Comparison of ENCODE assay signal across 1 cellular context in genomic region chr12:117120787-117121186, GRCh38.
TF ChIP-seq lines count a peak whose summit lies in the region.

No MANE protein-coding gene starts in this region.

TF ChIP-seq in GM23338, 12 proteins besides CTCF, POLR2A, EP300 and RAD21 (continued from another document):
- TF ChIP-seq ZNF462 (CRISPR knock-in tag; IDR thresholded peaks at IDR 0.05) (no peak), EZH2 (IDR thresholded peaks at IDR 0.05; ENCODE audit: low read depth, unreplicated experiment) (no peak), JUNB (IDR thresholded peaks at IDR 0.05; ENCODE audit: unreplicated experiment) (no peak), CREB1 (CRISPR knock-in tag; IDR thresholded peaks at IDR 0.05; ENCODE audit: low read depth) (no peak)
- TF ChIP-seq, protein P1, sequence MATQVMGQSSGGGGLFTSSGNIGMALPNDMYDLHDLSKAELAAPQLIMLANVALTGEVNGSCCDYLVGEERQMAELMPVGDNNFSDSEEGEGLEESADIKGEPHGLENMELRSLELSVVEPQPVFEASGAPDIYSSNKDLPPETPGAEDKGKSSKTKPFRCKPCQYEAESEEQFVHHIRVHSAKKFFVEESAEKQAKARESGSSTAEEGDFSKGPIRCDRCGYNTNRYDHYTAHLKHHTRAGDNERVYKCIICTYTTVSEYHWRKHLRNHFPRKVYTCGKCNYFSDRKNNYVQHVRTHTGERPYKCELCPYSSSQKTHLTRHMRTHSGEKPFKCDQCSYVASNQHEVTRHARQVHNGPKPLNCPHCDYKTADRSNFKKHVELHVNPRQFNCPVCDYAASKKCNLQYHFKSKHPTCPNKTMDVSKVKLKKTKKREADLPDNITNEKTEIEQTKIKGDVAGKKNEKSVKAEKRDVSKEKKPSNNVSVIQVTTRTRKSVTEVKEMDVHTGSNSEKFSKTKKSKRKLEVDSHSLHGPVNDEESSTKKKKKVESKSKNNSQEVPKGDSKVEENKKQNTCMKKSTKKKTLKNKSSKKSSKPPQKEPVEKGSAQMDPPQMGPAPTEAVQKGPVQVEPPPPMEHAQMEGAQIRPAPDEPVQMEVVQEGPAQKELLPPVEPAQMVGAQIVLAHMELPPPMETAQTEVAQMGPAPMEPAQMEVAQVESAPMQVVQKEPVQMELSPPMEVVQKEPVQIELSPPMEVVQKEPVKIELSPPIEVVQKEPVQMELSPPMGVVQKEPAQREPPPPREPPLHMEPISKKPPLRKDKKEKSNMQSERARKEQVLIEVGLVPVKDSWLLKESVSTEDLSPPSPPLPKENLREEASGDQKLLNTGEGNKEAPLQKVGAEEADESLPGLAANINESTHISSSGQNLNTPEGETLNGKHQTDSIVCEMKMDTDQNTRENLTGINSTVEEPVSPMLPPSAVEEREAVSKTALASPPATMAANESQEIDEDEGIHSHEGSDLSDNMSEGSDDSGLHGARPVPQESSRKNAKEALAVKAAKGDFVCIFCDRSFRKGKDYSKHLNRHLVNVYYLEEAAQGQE (IDR thresholded peaks at IDR 0.05; ENCODE audit: unreplicated experiment): no peak
